ENCODE assay signal across 1 cellular context in the genomic region with DNA sequence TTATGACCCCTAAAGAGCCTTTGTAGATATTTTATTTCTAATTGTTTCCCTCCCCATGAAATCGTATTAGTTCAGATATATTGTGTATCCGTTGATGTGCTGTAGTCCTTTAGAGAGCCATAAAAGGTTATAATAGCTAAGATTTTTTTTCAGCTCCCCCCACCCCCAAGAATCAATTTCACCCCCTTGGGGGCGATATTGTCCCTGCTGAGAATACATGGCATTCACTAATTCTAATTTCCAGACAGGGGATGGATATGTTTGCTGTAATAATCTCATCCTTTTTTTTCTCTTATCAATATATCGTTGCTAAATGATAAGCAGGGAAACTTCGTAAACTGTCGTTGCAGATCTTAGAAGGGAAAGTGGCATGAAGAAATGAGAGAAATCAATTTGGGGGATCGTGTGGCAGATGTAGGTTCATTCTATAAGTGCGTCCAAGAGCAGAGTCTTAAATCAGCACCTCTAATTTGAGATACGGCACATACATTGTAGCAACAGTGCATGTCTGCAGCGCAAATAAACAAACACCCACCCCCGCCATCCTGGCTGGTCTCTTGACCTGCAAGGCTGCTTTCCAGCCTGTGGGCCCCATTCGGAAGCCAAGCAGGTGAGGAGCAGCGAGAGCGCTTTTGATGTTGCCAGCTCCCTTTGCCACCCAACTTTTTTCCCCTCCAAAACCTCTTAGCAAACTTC.
TF ChIP-seq lines count a peak whose summit lies in the region.

No MANE protein-coding gene starts in this region.

TF ChIP-seq in GM23338, 12 proteins besides CTCF, POLR2A, EP300 and RAD21:
- TF ChIP-seq CREB1 (CRISPR knock-in tag; IDR thresholded peaks at IDR 0.05; ENCODE audit: low read depth) (no peak), ZNF331 (CRISPR knock-in tag; IDR thresholded peaks at IDR 0.05; ENCODE audit: low read depth) (no peak), NANOG (IDR thresholded peaks at IDR 0.05; ENCODE audit: borderline replicate concordance) (no peak), STAT1 (IDR thresholded peaks at IDR 0.05; ENCODE audit: unreplicated experiment) (no peak), ZNF114 (CRISPR knock-in tag; IDR thresholded peaks at IDR 0.05) (no peak), POLR2AphosphoS5 (IDR thresholded peaks at IDR 0.05; ENCODE audit: low read depth) (no peak)
- TF ChIP-seq, protein P1, sequence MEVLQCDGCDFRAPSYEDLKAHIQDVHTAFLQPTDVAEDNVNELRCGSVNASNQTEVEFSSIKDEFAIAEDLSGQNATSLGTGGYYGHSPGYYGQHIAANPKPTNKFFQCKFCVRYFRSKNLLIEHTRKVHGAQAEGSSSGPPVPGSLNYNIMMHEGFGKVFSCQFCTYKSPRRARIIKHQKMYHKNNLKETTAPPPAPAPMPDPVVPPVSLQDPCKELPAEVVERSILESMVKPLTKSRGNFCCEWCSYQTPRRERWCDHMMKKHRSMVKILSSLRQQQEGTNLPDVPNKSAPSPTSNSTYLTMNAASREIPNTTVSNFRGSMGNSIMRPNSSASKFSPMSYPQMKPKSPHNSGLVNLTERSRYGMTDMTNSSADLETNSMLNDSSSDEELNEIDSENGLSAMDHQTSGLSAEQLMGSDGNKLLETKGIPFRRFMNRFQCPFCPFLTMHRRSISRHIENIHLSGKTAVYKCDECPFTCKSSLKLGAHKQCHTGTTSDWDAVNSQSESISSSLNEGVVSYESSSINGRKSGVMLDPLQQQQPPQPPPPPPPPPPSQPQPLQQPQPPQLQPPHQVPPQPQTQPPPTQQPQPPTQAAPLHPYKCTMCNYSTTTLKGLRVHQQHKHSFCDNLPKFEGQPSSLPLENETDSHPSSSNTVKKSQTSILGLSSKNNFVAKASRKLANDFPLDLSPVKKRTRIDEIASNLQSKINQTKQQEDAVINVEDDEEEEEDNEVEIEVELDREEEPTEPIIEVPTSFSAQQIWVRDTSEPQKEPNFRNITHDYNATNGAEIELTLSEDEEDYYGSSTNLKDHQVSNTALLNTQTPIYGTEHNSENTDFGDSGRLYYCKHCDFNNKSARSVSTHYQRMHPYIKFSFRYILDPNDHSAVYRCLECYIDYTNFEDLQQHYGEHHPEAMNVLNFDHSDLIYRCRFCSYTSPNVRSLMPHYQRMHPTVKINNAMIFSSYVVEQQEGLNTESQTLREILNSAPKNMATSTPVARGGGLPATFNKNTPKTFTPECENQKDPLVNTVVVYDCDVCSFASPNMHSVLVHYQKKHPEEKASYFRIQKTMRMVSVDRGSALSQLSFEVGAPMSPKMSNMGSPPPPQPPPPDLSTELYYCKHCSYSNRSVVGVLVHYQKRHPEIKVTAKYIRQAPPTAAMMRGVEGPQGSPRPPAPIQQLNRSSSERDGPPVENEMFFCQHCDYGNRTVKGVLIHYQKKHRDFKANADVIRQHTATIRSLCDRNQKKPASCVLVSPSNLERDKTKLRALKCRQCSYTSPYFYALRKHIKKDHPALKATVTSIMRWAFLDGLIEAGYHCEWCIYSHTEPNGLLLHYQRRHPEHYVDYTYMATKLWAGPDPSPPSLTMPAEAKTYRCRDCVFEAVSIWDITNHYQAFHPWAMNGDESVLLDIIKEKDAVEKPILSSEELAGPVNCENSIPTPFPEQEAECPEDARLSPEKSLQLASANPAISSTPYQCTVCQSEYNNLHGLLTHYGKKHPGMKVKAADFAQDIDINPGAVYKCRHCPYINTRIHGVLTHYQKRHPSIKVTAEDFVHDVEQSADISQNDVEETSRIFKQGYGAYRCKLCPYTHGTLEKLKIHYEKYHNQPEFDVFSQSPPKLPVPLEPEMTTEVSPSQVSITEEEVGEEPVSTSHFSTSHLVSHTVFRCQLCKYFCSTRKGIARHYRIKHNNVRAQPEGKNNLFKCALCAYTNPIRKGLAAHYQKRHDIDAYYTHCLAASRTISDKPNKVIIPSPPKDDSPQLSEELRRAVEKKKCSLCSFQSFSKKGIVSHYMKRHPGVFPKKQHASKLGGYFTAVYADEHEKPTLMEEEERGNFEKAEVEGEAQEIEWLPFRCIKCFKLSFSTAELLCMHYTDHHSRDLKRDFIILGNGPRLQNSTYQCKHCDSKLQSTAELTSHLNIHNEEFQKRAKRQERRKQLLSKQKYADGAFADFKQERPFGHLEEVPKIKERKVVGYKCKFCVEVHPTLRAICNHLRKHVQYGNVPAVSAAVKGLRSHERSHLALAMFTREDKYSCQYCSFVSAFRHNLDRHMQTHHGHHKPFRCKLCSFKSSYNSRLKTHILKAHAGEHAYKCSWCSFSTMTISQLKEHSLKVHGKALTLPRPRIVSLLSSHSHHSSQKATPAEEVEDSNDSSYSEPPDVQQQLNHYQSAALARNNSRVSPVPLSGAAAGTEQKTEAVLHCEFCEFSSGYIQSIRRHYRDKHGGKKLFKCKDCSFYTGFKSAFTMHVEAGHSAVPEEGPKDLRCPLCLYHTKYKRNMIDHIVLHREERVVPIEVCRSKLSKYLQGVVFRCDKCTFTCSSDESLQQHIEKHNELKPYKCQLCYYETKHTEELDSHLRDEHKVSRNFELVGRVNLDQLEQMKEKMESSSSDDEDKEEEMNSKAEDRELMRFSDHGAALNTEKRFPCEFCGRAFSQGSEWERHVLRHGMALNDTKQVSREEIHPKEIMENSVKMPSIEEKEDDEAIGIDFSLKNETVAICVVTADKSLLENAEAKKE (CRISPR knock-in tag; IDR thresholded peaks at IDR 0.05): no peak
